8 cellular contexts compared by ENCODE assay signal in the genomic region with DNA sequence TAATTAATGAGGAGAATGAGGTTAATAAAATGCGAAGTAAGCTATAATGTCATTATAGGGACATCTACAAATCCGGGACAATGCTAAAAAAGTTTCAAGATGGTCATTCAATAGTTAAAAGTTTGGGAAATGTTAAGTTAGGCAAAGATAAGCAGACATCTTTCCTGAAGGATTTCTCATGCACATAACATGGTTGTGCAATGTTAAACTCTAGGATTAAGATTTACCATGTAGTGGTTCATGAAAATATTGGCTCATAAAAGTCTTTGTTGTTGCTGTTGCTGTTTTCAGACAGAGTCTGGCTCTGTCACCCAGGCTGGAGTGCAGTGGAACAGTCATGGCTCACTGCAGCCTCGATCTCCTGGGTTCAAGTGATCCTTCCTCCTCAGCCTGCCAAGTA.
"Had no signal": no experiment of that assay in that cellular context is flagged by ENCODE, and none has a peak within 500 bp of the region (broad histone marks: within the 10 kb centered on the region; RNA-seq: fewer than 3 reads in every experiment).

No MANE protein-coding gene starts in this region.

- H3K4me3 ChIP-seq: GM23248, HAP-1 had no signal

- H3K9ac ChIP-seq: GM23248 had no signal

- H3K9me3 ChIP-seq: HAP-1 had no signal

- ATAC-seq: HCT116 had no signal

- H3K27ac ChIP-seq: GM23248, HL-60 had no signal

- H3K36me3 ChIP-seq: HAP-1 had no signal

- H3K4me1 ChIP-seq: HAP-1 had no signal

- H2AFZ ChIP-seq: GM23248 had no signal

- DNase-seq: GM23248, GOT3, H7, HFFc6, KBM-7 had no signal
